Comparison of ENCODE assay signal across 16 cellular contexts in genomic region chr17:81256616-81257015, GRCh38. TPM values are rescaled to one million over a fixed set of nuclear protein-coding genes. Genes with fewer than 3 reads are reported as not detected.
A peak's percentile ranks its signal among the peaks of the same experiment; 100 is the strongest.
DNase-seq lines count a peak whose midpoint lies in the region; ATAC-seq and TF ChIP-seq lines count a peak whose summit lies in the region.
"Had no signal": no experiment of that assay in that cellular context is flagged by ENCODE, and none has a peak within 500 bp of the region (broad histone marks: within the 10 kb centered on the region; RNA-seq: fewer than 3 reads in every experiment).

No MANE protein-coding gene starts in this region.

- no peaks in the 10 kb centered on the region for H3K79me1 ChIP-seq in trophoblast cell (ENCODE audit: low read length)

- no peak overlapping the region for H2BK12ac ChIP-seq in trophoblast cell (ENCODE audit: low read length)

- no CpG with 5 or more reads among the region's 12 CpGs for WGBS in trophoblast cell (ENCODE audit: extremely low coverage, insufficient coverage, insufficient read length)

- H2AFZ ChIP-seq in trophoblast cell (ENCODE audit: insufficient read depth, low read length, poor library complexity), result no peak overlapping the region

- H3K4me1 ChIP-seq in skeletal muscle satellite cell (ENCODE audit: control insufficient read depth, insufficient read depth, low read length) (peaks cover 31% of the 10 kb centered on the region), trophoblast cell (ENCODE audit: control insufficient read depth in 1 of 2, insufficient read depth in 2 of 2, low read length in 2 of 2) (no peaks in the 10 kb centered on the region)

- no peak overlapping the region for H3K27ac ChIP-seq in trophoblast cell (ENCODE audit: low read depth, low read length)
- H3K27ac ChIP-seq: SJCRH30, suprapubic skin had no signal

- H3K9ac ChIP-seq in skeletal muscle satellite cell (ENCODE audit: low read depth, low read length) (no peak overlapping the region), trophoblast cell (ENCODE audit: low read length) (no peak overlapping the region)

- no peak overlapping the region for H3K23ac ChIP-seq in trophoblast cell (ENCODE audit: low read length)

- no peak overlapping the region for H4K8ac ChIP-seq in trophoblast cell (ENCODE audit: low read depth, low read length)

- H4K12ac ChIP-seq in trophoblast cell (ENCODE audit: low read depth, low read length), result no peak overlapping the region

- H3K4me2 ChIP-seq in skeletal muscle satellite cell (ENCODE audit: low read length), result peak overlapping the region; percentile 33
- no peak overlapping the region for H3K4me2 ChIP-seq in trophoblast cell (ENCODE audit: low read length)

- H3K9me3 ChIP-seq in skeletal muscle satellite cell (replicated peaks; ENCODE audit: low read length) (no peaks in the 10 kb centered on the region), trophoblast cell (ENCODE audit: insufficient read depth, low read depth, low read length) (peaks cover 4% of the 10 kb centered on the region)
- H3K9me3 ChIP-seq: esophagus squamous epithelium, SJCRH30, suprapubic skin had no signal

- no peaks in the 10 kb centered on the region for H3K79me2 ChIP-seq in trophoblast cell (ENCODE audit: control insufficient read depth, insufficient read depth, low read length, poor library complexity)

- H4K91ac ChIP-seq in trophoblast cell (ENCODE audit: low read depth, low read length), result no peak overlapping the region

- no peak overlapping the region for H2BK5ac ChIP-seq in trophoblast cell (ENCODE audit: low read depth, low read length, poor library complexity)

- H3K27me3 ChIP-seq in skeletal muscle satellite cell (ENCODE audit: control insufficient read depth, insufficient read depth, low read length), result no peaks in the 10 kb centered on the region
- no peaks in the 10 kb centered on the region for H3K27me3 ChIP-seq in trophoblast cell (ENCODE audit: insufficient read depth, low read length)
- H3K27me3 ChIP-seq: esophagus squamous epithelium, SJCRH30, suprapubic skin had no signal

- H3K14ac ChIP-seq in trophoblast cell (ENCODE audit: low read length), result no peak overlapping the region

- no peak for ATAC-seq in GM21447 (IDR thresholded peaks at IDR 0.05; ENCODE audit: unreplicated experiment)
- ATAC-seq: activated CD4-positive, alpha-beta T cell treated with anti-CD3 and anti-CD28 coated beads for 36 hours; CD8-positive, alpha-beta T cell had no signal

- no peak overlapping the region for H3K4ac ChIP-seq in trophoblast cell (ENCODE audit: low read depth, low read length)

- H2BK120ac ChIP-seq in trophoblast cell (ENCODE audit: insufficient read depth, low read length, poor library complexity), result no peak overlapping the region

- peaks cover 34% of the 10 kb centered on the region for H3K36me3 ChIP-seq in skeletal muscle satellite cell (ENCODE audit: insufficient read depth, low read length)
- H3K36me3 ChIP-seq in trophoblast cell (ENCODE audit: control insufficient read depth in 1 of 2, insufficient read depth in 2 of 2, low read length in 2 of 2), result peaks cover 52 to 66% of the 10 kb centered on the region in 2 experiments

- H3K4me3 ChIP-seq in fibroblast of the aortic adventitia (ENCODE audit: low read depth, low read length), result no peak overlapping the region
- H3K4me3 ChIP-seq in skeletal muscle satellite cell (ENCODE audit: low read length), result no peak overlapping the region
- H3K4me3 ChIP-seq in trophoblast cell (ENCODE audit: low read depth, low read length), result no peak overlapping the region
- H3K4me3 ChIP-seq: esophagus squamous epithelium, lung, SJCRH30, suprapubic skin had no signal

- no peak for TF ChIP-seq CTCF in fibroblast of the aortic adventitia (IDR thresholded peaks at IDR 0.05; ENCODE audit: insufficient read depth, low read length)

- H3K18ac ChIP-seq in trophoblast cell (ENCODE audit: low read length), result no peak overlapping the region

- no peak overlapping the region for H2AK5ac ChIP-seq in trophoblast cell (ENCODE audit: low read length)

- DNase-seq in EL, result peak; percentile 58
- DNase-seq in RPMI7951 (ENCODE audit: low read depth), result peak; percentile 34
- peak; percentile 80 for DNase-seq in fibroblast of the aortic adventitia (ENCODE audit: low read depth)
- DNase-seq in DMS153 treated with DMSO at 0.1 percent for 48 hours (lab: John Stamatoyannopoulos, UW; ENCODE audit: unreplicated experiment), result no peak
- no peak for DNase-seq in trophoblast cell
- DNase-seq: activated CD4-positive, alpha-beta T cell treated with anti-CD3 and anti-CD28 coated beads for 36 hours; activated CD8-positive, alpha-beta memory T cell treated with anti-CD3 and anti-CD28 coated beads, Interleukin-2, amount 50 U/mL, for 48 hours; activated naive CD4-positive, alpha-beta T cell; CD8-positive, alpha-beta T cell; esophagus squamous epithelium; nephron progenitor cell; SJCRH30 had no signal

RNA-seq across cellular contexts. Expression of gene NDUFAF8, which starts 17.5 kb away (rescaled TPM):
- 37.2 and 63.6 TPM in 2 replicates for total RNA-seq in RPMI7951 (2014; rRNA removed; shearing (Covaris generic))
- 27.4 and 66.6 TPM in 2 replicates for total RNA-seq in fibroblast of the aortic adventitia (ENCODE audit: low replicate concordance)
- 28.4 and 34.3 TPM in 2 replicates for total RNA-seq in skeletal muscle satellite cell (2012; rRNA removed)
- 85.8 and 86.1 TPM in 2 replicates for polyA plus RNA-seq in trophoblast cell (2013)

RNA-seq across cellular contexts. Expression of gene TEPSIN, which starts 17.8 kb away (rescaled TPM):
- 6.0 and 8.4 TPM in 2 replicates for total RNA-seq in RPMI7951 (2014; rRNA removed; shearing (Covaris generic))
- 3.4 and 13.3 TPM in 2 replicates for total RNA-seq in fibroblast of the aortic adventitia (ENCODE audit: low replicate concordance)
- total RNA-seq in skeletal muscle satellite cell (2012; rRNA removed), result 11.7 and 17.5 TPM in 2 replicates
- 17.9 and 18.0 TPM in 2 replicates for polyA plus RNA-seq in trophoblast cell (2013)

RNA-seq across cellular contexts. Expression of gene CEP131, which starts 33.9 kb away (rescaled TPM):
- 7.0 and 9.8 TPM in 2 replicates for total RNA-seq in RPMI7951 (2014; rRNA removed; shearing (Covaris generic))
- total RNA-seq in fibroblast of the aortic adventitia (ENCODE audit: low replicate concordance), result 9.6 and 30.1 TPM in 2 replicates
- 8.5 and 9.4 TPM in 2 replicates for total RNA-seq in skeletal muscle satellite cell (2012; rRNA removed)
- polyA plus RNA-seq in trophoblast cell (2013), result 6.3 TPM in 2 replicates

RNA-seq across cellular contexts. Expression of gene SLC38A10, which starts 38.5 kb away (rescaled TPM):
- total RNA-seq in RPMI7951 (2014; rRNA removed; shearing (Covaris generic)), result 24.0 and 28.1 TPM in 2 replicates
- total RNA-seq in fibroblast of the aortic adventitia (ENCODE audit: low replicate concordance), result 49.5 and 90.5 TPM in 2 replicates
- total RNA-seq in skeletal muscle satellite cell (2012; rRNA removed), result 46.7 and 58.1 TPM in 2 replicates
- 35.9 and 39.2 TPM in 2 replicates for polyA plus RNA-seq in trophoblast cell (2013)

Comparison
In these comparisons a context has a peak if more than half of its experiments do, and no peak if none do; other contexts are left out.
1. DNase-seq: peak in EL (single experiment), RPMI7951 (single experiment) and fibroblast of the aortic adventitia (single experiment); none in DMS153 treated with DMSO at 0.1 percent for 48 hours (single experiment) and trophoblast cell (0 of 2).